In the genomic region with DNA sequence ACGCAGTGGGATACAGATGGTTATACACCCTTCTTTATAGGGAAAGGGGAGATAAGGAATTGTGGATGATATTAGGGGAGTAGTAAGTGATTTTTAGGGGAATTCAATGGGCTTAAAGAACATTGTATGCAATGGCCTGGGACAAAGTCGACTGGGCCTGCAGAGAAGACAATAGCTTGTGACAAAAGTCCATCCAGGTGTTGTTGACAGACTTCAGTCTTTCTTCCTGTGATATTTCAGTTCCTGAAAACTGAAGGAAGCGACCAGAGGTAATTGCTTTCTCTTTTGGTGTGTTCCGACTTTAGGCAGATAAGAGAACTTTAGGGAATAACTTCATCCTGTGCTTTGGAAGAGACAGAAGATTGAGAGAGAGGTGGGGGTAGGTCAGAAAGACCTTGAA, we compare ENCODE assay signal across 24 cellular contexts.
DNase-seq lines count a peak whose midpoint lies in the region; ATAC-seq, FAIRE-seq and TF ChIP-seq lines count a peak whose summit lies in the region.
"Had no signal": no experiment of that assay in that cellular context is flagged by ENCODE, and none has a peak within 500 bp of the region (broad histone marks: within the 10 kb centered on the region; RNA-seq: fewer than 3 reads in every experiment).

No MANE protein-coding gene starts in this region.

- TF ChIP-seq CTCF in HepG2 (CRISPR knock-in tag; IDR thresholded peaks at IDR 0.05) = no peak
- no peak for TF ChIP-seq CTCF in right lobe of liver (IDR thresholded peaks at IDR 0.05)
- no peak for TF ChIP-seq CTCF in endothelial cell (IDR thresholded peaks at IDR 0.05; ENCODE audit: unreplicated experiment)
- TF ChIP-seq CTCF in mucosa of descending colon (IDR thresholded peaks at IDR 0.05) = no peak
- TF ChIP-seq CTCF in left lung (IDR thresholded peaks at IDR 0.05) = no peak

- H3K4me2 ChIP-seq in HepG2 (ENCODE audit: low read depth, low read length) = peak overlapping the region; percentile 21; the same call in 1 of the 2 replicates
- H3K4me2 ChIP-seq: BLaER1 had no signal

- no peaks in the 10 kb centered on the region for H3K79me2 ChIP-seq in HepG2 (ENCODE audit: insufficient read depth, low read length)

- intact Hi-C loops in HepG2 (cut with micrococcal nuclease; ENCODE audit: unreplicated experiment) = no loop called here
- intact Hi-C loops in right lobe of liver (cut with DNase I) = no loop called here
- intact Hi-C loops in mucosa of descending colon (cut with DNase I, micrococcal nuclease) = no loop called here
- intact Hi-C loops in left lung (cut with DNase I) = no loop called here

- H3K36me3 ChIP-seq in HepG2 (replicated peaks in 1 of 2; ENCODE audit: control insufficient read depth in 1 of 2, insufficient read depth in 2 of 2, low read length in 2 of 2) = no peaks in the 10 kb centered on the region
- H3K36me3 ChIP-seq in right lobe of liver = no peaks in the 10 kb centered on the region
- H3K36me3 ChIP-seq in mucosa of descending colon (ENCODE audit: low read depth) = no peaks in the 10 kb centered on the region
- no peaks in the 10 kb centered on the region for H3K36me3 ChIP-seq in left lung
- H3K36me3 ChIP-seq: BLaER1 had no signal

- no peak overlapping the region for H3K4me3 Mint-ChIP-seq in endothelial cell (ENCODE audit: unreplicated experiment)
- H3K4me3 Mint-ChIP-seq: B cell; CD4-positive, CD25-positive, alpha-beta regulatory T cell; CD8-positive, alpha-beta T cell had no signal

- H3K9me3 Mint-ChIP-seq in endothelial cell (ENCODE audit: unreplicated experiment) = no peaks in the 10 kb centered on the region

- no peak for FAIRE-seq in HepG2 (lab: Jason Lieb, UNC)
- FAIRE-seq: A204.1, G401.6, GM12892, H1 had no signal

- no peak overlapping the region for H2AFZ ChIP-seq in HepG2 (ENCODE audit: low read length)
- H2AFZ ChIP-seq: GM23248 had no signal

- BruUV-seq in HepG2 (replicated peaks; lab: Mats Ljungman, UMichigan) = no TSS peak

- POLR2A ChIA-PET in HepG2 (lab: Yijun Ruan, JAX) = no interaction called here

- H3K9ac ChIP-seq in HepG2 (ENCODE audit: insufficient read depth, low read depth, low read length) = no peak overlapping the region
- H3K9ac ChIP-seq: BLaER1, GM23248 had no signal

- 24% methylated on average over 4 of the region's 4 CpGs for WGBS in HepG2 (ENCODE audit: low lambda C conversion rate)
- WGBS in right lobe of liver (ENCODE audit: insufficient coverage, low coverage, low lambda C conversion rate, missing lambda C conversion rate) = 72% methylated on average over 4 of the region's 4 CpGs

- H3K4me1 ChIP-seq in HepG2 (ENCODE audit: insufficient read depth, low read length) (peaks cover 39% of the 10 kb centered on the region), right lobe of liver (no peaks in the 10 kb centered on the region), mucosa of descending colon (ENCODE audit: low read depth) (no peaks in the 10 kb centered on the region), left lung (no peaks in the 10 kb centered on the region)
- H3K4me1 ChIP-seq: BLaER1, Caco-2 had no signal

- no peak overlapping the region for H3K4me3 ChIP-seq in HepG2 (replicated peaks in 1 of 3; ENCODE audit: insufficient read depth in 1 of 3, low read depth in 2 of 3, low read length in 3 of 3)
- H3K4me3 ChIP-seq in right lobe of liver = no peak overlapping the region
- no peak overlapping the region for H3K4me3 ChIP-seq in mucosa of descending colon
- no peak overlapping the region for H3K4me3 ChIP-seq in left lung
- H3K4me3 ChIP-seq: BLaER1, GM23248 had no signal

- H3K4me1 Mint-ChIP-seq in endothelial cell (ENCODE audit: unreplicated experiment) = peaks cover 19% of the 10 kb centered on the region
- H3K4me1 Mint-ChIP-seq: B cell; CD4-positive, CD25-positive, alpha-beta regulatory T cell had no signal

- H3K9me3 ChIP-seq in HepG2 (ENCODE audit: low read length) = no peaks in the 10 kb centered on the region
- no peaks in the 10 kb centered on the region for H3K9me3 ChIP-seq in right lobe of liver
- no peaks in the 10 kb centered on the region for H3K9me3 ChIP-seq in mucosa of descending colon
- H3K9me3 ChIP-seq in left lung = no peaks in the 10 kb centered on the region
- H3K9me3 ChIP-seq: BLaER1, Caco-2 had no signal

- TF ChIP-seq EP300 in HepG2 (IDR thresholded peaks at IDR 0.05; ENCODE audit: low read depth in 2 of 2, low read length in 2 of 2) = no peak
- no peak for TF ChIP-seq EP300 in HepG2 (CRISPR knock-in tag; IDR thresholded peaks at IDR 0.05; ENCODE audit: borderline replicate concordance)

- H4K20me1 ChIP-seq in HepG2 (ENCODE audit: insufficient read depth, low read length) = no peaks in the 10 kb centered on the region
- H4K20me1 ChIP-seq: BLaER1 had no signal

- H3K27ac Mint-ChIP-seq in endothelial cell (ENCODE audit: unreplicated experiment) = peak overlapping the region; percentile 70
- H3K27ac Mint-ChIP-seq: B cell; CD4-positive, CD25-positive, alpha-beta regulatory T cell; CD8-positive, alpha-beta T cell had no signal

- in situ Hi-C loops in HepG2 (cut with HindIII; ENCODE audit: extremely low pct_ligation_motif_present, low pct_unique_long_range_greater_than_20kb) = no loop called here

- TF ChIP-seq POLR2A in HepG2 (IDR thresholded peaks at IDR 0.05; ENCODE audit: insufficient read depth in 1 of 2, low read depth in 2 of 2, low read length in 2 of 2) = no peak
- TF ChIP-seq POLR2A in right lobe of liver (IDR thresholded peaks at IDR 0.05) = no peak

- no peak for TF ChIP-seq RAD21 in HepG2 (CRISPR knock-in tag; IDR thresholded peaks at IDR 0.05)

- H3K27ac ChIP-seq in HepG2 (ENCODE audit: extremely low read length, insufficient read depth, low read length) (no peak overlapping the region), right lobe of liver (no peak overlapping the region), substantia nigra (ENCODE audit: low read depth, low read length, poor library complexity, severe bottlenecking) (no peak overlapping the region), left lung (no peak overlapping the region)
- H3K27ac ChIP-seq: 22Rv1, BLaER1, C4-2B, GM23248 had no signal

- CTCF ChIA-PET in HepG2 (lab: Yijun Ruan, JAX; ENCODE audit: low intra/inter-chr PET ratio, low total read pairs) = no interaction called here

- H3K27me3 ChIP-seq in HepG2 (ENCODE audit: control insufficient read depth in 1 of 2, insufficient read depth in 2 of 2, low read length in 2 of 2) (no peaks in the 10 kb centered on the region), right lobe of liver (no peaks in the 10 kb centered on the region), left lung (no peaks in the 10 kb centered on the region)
- H3K27me3 ChIP-seq: BLaER1 had no signal

- H3K36me3 Mint-ChIP-seq in endothelial cell (ENCODE audit: low read depth, unreplicated experiment) = no peaks in the 10 kb centered on the region
- H3K36me3 Mint-ChIP-seq: CD4-positive, CD25-positive, alpha-beta regulatory T cell; CD8-positive, alpha-beta T cell had no signal

- DNase-seq in HepG2 (ENCODE audit: low spot score) = no peak
- no peak for DNase-seq in right lobe of liver
- DNase-seq in endothelial cell (ENCODE audit: low spot score) = no peak
- no peak for DNase-seq in mucosa of descending colon
- DNase-seq in substantia nigra (lab: John Stamatoyannopoulos, UW) = no peak
- no peak for DNase-seq in hepatic stellate cell (ENCODE audit: low spot score)
- DNase-seq in left lung = no peak
- DNase-seq in activated naive CD4-positive, alpha-beta T cell treated with Interleukin-2 at 50 U/mL for 16 hours = no peak
- DNase-seq: Caco-2; CD4-positive, CD25-positive, alpha-beta regulatory T cell; CD8-positive, alpha-beta T cell; DMS153; DND-41; GM23248; H7; HCEC 1CT had no signal

- ATAC-seq in HepG2 (no peak), right lobe of liver (no peak), mucosa of descending colon (peak; percentile 66), left lung (no peak)
- ATAC-seq: CD8-positive, alpha-beta T cell had no signal

- H3K27me3 Mint-ChIP-seq in endothelial cell (ENCODE audit: unreplicated experiment) = peaks cover 5% of the 10 kb centered on the region

TF ChIP-seq in HepG2, 621 proteins besides CTCF, POLR2A, EP300 and RAD21 (continues in another document):
- TF ChIP-seq SOX6 (IDR thresholded peaks at IDR 0.05) = no peak
- peak; percentile 71; the same call in 1 of the 2 replicates for TF ChIP-seq SOX6 (CRISPR knock-in tag; IDR thresholded peaks at IDR 0.05)
- TF ChIP-seq, protein P1, sequence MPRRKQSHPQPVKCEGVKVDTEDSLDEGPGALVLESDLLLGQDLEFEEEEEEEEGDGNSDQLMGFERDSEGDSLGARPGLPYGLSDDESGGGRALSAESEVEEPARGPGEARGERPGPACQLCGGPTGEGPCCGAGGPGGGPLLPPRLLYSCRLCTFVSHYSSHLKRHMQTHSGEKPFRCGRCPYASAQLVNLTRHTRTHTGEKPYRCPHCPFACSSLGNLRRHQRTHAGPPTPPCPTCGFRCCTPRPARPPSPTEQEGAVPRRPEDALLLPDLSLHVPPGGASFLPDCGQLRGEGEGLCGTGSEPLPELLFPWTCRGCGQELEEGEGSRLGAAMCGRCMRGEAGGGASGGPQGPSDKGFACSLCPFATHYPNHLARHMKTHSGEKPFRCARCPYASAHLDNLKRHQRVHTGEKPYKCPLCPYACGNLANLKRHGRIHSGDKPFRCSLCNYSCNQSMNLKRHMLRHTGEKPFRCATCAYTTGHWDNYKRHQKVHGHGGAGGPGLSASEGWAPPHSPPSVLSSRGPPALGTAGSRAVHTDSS (CRISPR knock-in tag; conservative IDR thresholded peaks at IDR 0.05) = no peak
- TF ChIP-seq PAXIP1 (CRISPR knock-in tag; conservative IDR thresholded peaks at IDR 0.05) = 0 out of 2 replicates have a peak, but pooled peaks have one; percentile 8
- no peak for TF ChIP-seq AHR (CRISPR knock-in tag; IDR thresholded peaks at IDR 0.05)
